Comparison of ENCODE assay signal across 24 cellular contexts in the genomic region with DNA sequence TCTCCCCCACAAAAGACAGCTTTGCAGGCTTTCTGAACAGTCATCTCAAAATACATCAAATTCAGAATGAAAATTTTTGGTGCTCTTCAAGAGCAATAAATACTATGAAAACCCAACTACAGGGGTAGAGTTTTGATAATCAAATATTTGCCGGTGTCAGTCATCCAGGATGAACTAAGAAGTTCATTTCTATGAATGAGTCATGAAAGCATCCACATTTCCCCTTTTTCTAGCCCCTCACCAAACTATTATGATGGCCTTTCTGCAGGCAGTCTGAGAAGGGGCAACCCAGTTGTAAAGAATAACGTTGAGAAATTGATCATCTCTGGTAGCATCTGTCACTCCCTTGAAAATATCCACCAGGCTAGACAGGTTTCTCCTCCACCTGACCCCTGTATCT. TPM values are rescaled to one million over a fixed set of nuclear protein-coding genes. Genes with fewer than 3 reads are reported as not detected.
DNase-seq lines count a peak whose midpoint lies in the region; ATAC-seq and TF ChIP-seq lines count a peak whose summit lies in the region.
"Had no signal": no experiment of that assay in that cellular context is flagged by ENCODE, and none has a peak within 500 bp of the region (broad histone marks: within the 10 kb centered on the region; RNA-seq: fewer than 3 reads in every experiment).

No MANE protein-coding gene starts in this region.

- peaks cover 31% of the 10 kb centered on the region for H3K4me1 Mint-ChIP-seq in activated naive CD8-positive, alpha-beta T cell (ENCODE audit: low read depth)
- peaks cover 22% of the 10 kb centered on the region for H3K4me1 Mint-ChIP-seq in activated naive CD8-positive, alpha-beta T cell treated with anti-CD3 and anti-CD28 coated beads for 36 hours
- H3K4me1 Mint-ChIP-seq in immature natural killer cell (peaks cover 22 to 31% of the 10 kb centered on the region in 2 donors), type B pancreatic cell (ENCODE audit: unreplicated experiment) (peaks cover 23% of the 10 kb centered on the region)

- H3K27ac ChIP-seq in OCI-LY3 (ENCODE audit: low read length) (peak overlapping the region; percentile 96), heart right ventricle (no peak overlapping the region)
- H3K27ac ChIP-seq: testis, vagina had no signal

- H3K27ac Mint-ChIP-seq in activated naive CD8-positive, alpha-beta T cell: peak overlapping the region; percentile 73
- H3K27ac Mint-ChIP-seq in activated naive CD8-positive, alpha-beta T cell treated with anti-CD3 and anti-CD28 coated beads for 36 hours: no peak overlapping the region
- H3K27ac Mint-ChIP-seq in immature natural killer cell (peak overlapping the region in 4 of 6 donors; percentile 26 to 81 (median 58)), type B pancreatic cell (peak overlapping the region; percentile 43)

- H3K9me3 ChIP-seq in OCI-LY3 (ENCODE audit: insufficient read depth, low read length): no peaks in the 10 kb centered on the region
- H3K9me3 ChIP-seq in heart right ventricle: no peaks in the 10 kb centered on the region
- H3K9me3 ChIP-seq: testis, vagina had no signal

- H3K36me3 ChIP-seq in OCI-LY3 (replicated peaks; ENCODE audit: low read depth, low read length): peaks cover 9% of the 10 kb centered on the region
- H3K36me3 ChIP-seq in heart right ventricle: no peaks in the 10 kb centered on the region
- H3K36me3 ChIP-seq: vagina had no signal

- no peak overlapping the region for H2AFZ ChIP-seq in OCI-LY3 (ENCODE audit: low read depth, low read length)

- H3K9me3 Mint-ChIP-seq in activated naive CD8-positive, alpha-beta T cell (ENCODE audit: low read depth): no peaks in the 10 kb centered on the region
- H3K9me3 Mint-ChIP-seq in activated naive CD8-positive, alpha-beta T cell treated with anti-CD3 and anti-CD28 coated beads for 36 hours: no peaks in the 10 kb centered on the region
- H3K9me3 Mint-ChIP-seq in immature natural killer cell: no peaks in the 10 kb centered on the region
- H3K9me3 Mint-ChIP-seq in type B pancreatic cell: no peaks in the 10 kb centered on the region

- no peaks in the 10 kb centered on the region for H3K27me3 Mint-ChIP-seq in activated naive CD8-positive, alpha-beta T cell
- no peaks in the 10 kb centered on the region for H3K27me3 Mint-ChIP-seq in activated naive CD8-positive, alpha-beta T cell treated with anti-CD3 and anti-CD28 coated beads for 36 hours
- H3K27me3 Mint-ChIP-seq in immature natural killer cell (ENCODE audit: low read depth in 3 of 3): peaks cover 2 to 3% (median 2%) of the 10 kb centered on the region in 3 donors
- H3K27me3 Mint-ChIP-seq in type B pancreatic cell: no peaks in the 10 kb centered on the region

- peaks cover 41% of the 10 kb centered on the region for H3K4me1 ChIP-seq in OCI-LY3 (ENCODE audit: low read length)
- H3K4me1 ChIP-seq in heart right ventricle: peaks cover 0 to 20% (median 17%) of the 10 kb centered on the region in 9 donors

- TF ChIP-seq CTCF in OCI-LY3 (IDR thresholded peaks at IDR 0.05; ENCODE audit: low read depth, low read length) (no peak), type B pancreatic cell (conservative IDR thresholded peaks at IDR 0.05) (no peak), heart right ventricle (IDR thresholded peaks at IDR 0.05) (no peak)

- no peak for ATAC-seq in heart right ventricle
- ATAC-seq in GM18519 (IDR thresholded peaks at IDR 0.05; ENCODE audit: low FRiP score, unreplicated experiment): no peak
- no peak for ATAC-seq in GM19324 (IDR thresholded peaks at IDR 0.05; ENCODE audit: low FRiP score, unreplicated experiment)

- H3K36me3 Mint-ChIP-seq in activated naive CD8-positive, alpha-beta T cell: no peaks in the 10 kb centered on the region
- H3K36me3 Mint-ChIP-seq in activated naive CD8-positive, alpha-beta T cell treated with anti-CD3 and anti-CD28 coated beads for 36 hours: peaks cover 1% of the 10 kb centered on the region
- no peaks in the 10 kb centered on the region for H3K36me3 Mint-ChIP-seq in immature natural killer cell
- H3K36me3 Mint-ChIP-seq in type B pancreatic cell: peaks cover 3% of the 10 kb centered on the region

- peaks cover 10% of the 10 kb centered on the region for H4K20me1 ChIP-seq in OCI-LY3 (ENCODE audit: insufficient read depth, low read length)

- peak overlapping the region; percentile 68 for H3K9ac ChIP-seq in OCI-LY3 (ENCODE audit: low read length)

- H3K27me3 ChIP-seq in OCI-LY3 (ENCODE audit: low read depth, low read length) (no peaks in the 10 kb centered on the region), heart right ventricle (no peaks in the 10 kb centered on the region)
- H3K27me3 ChIP-seq: testis, vagina had no signal

- H3K4me3 Mint-ChIP-seq in activated naive CD8-positive, alpha-beta T cell: no peak overlapping the region
- no peak overlapping the region for H3K4me3 Mint-ChIP-seq in activated naive CD8-positive, alpha-beta T cell treated with anti-CD3 and anti-CD28 coated beads for 36 hours
- peak overlapping the region in 2 of 5 donors; percentile 14 to 21 for H3K4me3 Mint-ChIP-seq in immature natural killer cell
- peak overlapping the region; percentile 60 for H3K4me3 Mint-ChIP-seq in type B pancreatic cell
- H3K4me3 Mint-ChIP-seq: activated naive CD8-positive, alpha-beta T cell treated with anti-CD3 and anti-CD28 coated beads, Interleukin-2, amount 10 ng/mL, durations not matched to agents 7 days and 5 days had no signal

- H3K4me3 ChIP-seq in OCI-LY3 (ENCODE audit: low read length) (peak overlapping the region; percentile 47), heart right ventricle (no peak overlapping the region)
- H3K4me3 ChIP-seq: testis, vagina had no signal

- H3K79me2 ChIP-seq in OCI-LY3 (ENCODE audit: low read length): peaks cover 26% of the 10 kb centered on the region

- WGBS in heart right ventricle, 2 donors: 73 to 84% methylated on average over 2 of the region's 2 CpGs

- H3K4me2 ChIP-seq in OCI-LY3 (ENCODE audit: low read length): peak overlapping the region; percentile 80

- no peak for DNase-seq in activated naive CD8-positive, alpha-beta T cell treated with anti-CD3 and anti-CD28 coated beads for 36 hours
- no peak for DNase-seq in immature natural killer cell
- no peak for DNase-seq in type B pancreatic cell (ENCODE audit: extremely low spot score, unreplicated experiment)
- DNase-seq in heart right ventricle: no peak
- DNase-seq: activated CD4-positive, CD25-positive, alpha-beta regulatory T cell; activated naive CD8-positive, alpha-beta T cell treated with anti-CD3 and anti-CD28 coated beads, Interleukin-2, amount 10 ng/mL, durations not matched to agents 7 days and 5 days; C1 segment of cervical spinal cord; NCI-H1105 treated with DMSO at 0.1 percent for 48 hours; NCI-H2029 treated with DMSO at 0.1 percent for 48 hours; NCI-H345; NCI-H82; small intestine; stimulated activated CD4-positive, alpha-beta T cell treated with anti-CD3 and anti-CD28 coated beads, Interleukin-1b, Interleukin-23, amount 100 ng/mL, for 48 hours; testis had no signal

- intact Hi-C loops in heart right ventricle (cut with DNase I): no loop called here

RNA-seq across cellular contexts. Expression of gene LPCAT4, which starts 3.1 kb away (rescaled TPM):
- 10 to 100 TPM; 49.8 to 49.9 TPM for total RNA-seq in activated naive CD8-positive, alpha-beta T cell treated with anti-CD3 and anti-CD28 coated beads for 36 hours
- 1 to 10 TPM; 7.0 to 9.2 (median 7.3) TPM for polyA plus RNA-seq in immature natural killer cell
- 87.5 and 90.6 TPM in 2 replicates for total RNA-seq in type B pancreatic cell (ENCODE audit: low replicate concordance)
- 100 to 1,000 TPM in 1 of 10 donors, 10 to 100 TPM in 9; 22.8 to 110 (median 50.6) TPM for total RNA-seq in heart right ventricle
- polyA plus RNA-seq in heart right ventricle: 10 to 100 TPM; 15.1 to 95.8 TPM

RNA-seq across cellular contexts. Expression of gene NUTM1, which starts 27.0 kb away (rescaled TPM):
- total RNA-seq in activated naive CD8-positive, alpha-beta T cell treated with anti-CD3 and anti-CD28 coated beads for 36 hours: not detected
- polyA plus RNA-seq in immature natural killer cell: not detected
- total RNA-seq in type B pancreatic cell (ENCODE audit: low replicate concordance): not detected in 2 replicates
- not detected for total RNA-seq in heart right ventricle
- under 1 TPM in 1 of 2 donors, not detected in 1; under 0.01 TPM for polyA plus RNA-seq in heart right ventricle
- total RNA-seq: activated naive CD8-positive, alpha-beta T cell treated with anti-CD3 and anti-CD28 coated beads, Interleukin-2, amount 10 ng/mL, durations not matched to agents 7 days and 5 days; M059J; myocyte; OCI-LY7; osteocyte; renal cortical epithelial cell; vagina had no signal

RNA-seq across cellular contexts. Expression of gene NOP10, which starts 27.2 kb away (rescaled TPM):
- 100 to 1,000 TPM; 285 to 303 TPM for total RNA-seq in activated naive CD8-positive, alpha-beta T cell treated with anti-CD3 and anti-CD28 coated beads for 36 hours
- 100 to 1,000 TPM; 350 to 457 (median 379) TPM for polyA plus RNA-seq in immature natural killer cell
- 143 and 157 TPM in 2 replicates for total RNA-seq in type B pancreatic cell (ENCODE audit: low replicate concordance)
- total RNA-seq in heart right ventricle: 100 to 1,000 TPM in 9 of 10 donors, 10 to 100 TPM in 1; 92.3 to 159 (median 119) TPM
- 100 to 1,000 TPM; 101 to 410 TPM for polyA plus RNA-seq in heart right ventricle

RNA-seq across cellular contexts. Expression of gene SLC12A6, which starts 32.5 kb away (rescaled TPM):
- total RNA-seq in activated naive CD8-positive, alpha-beta T cell treated with anti-CD3 and anti-CD28 coated beads for 36 hours: 10 to 100 TPM; 19.2 to 20.1 TPM
- polyA plus RNA-seq in immature natural killer cell (1 to 10 TPM in 2 of 3 donors, under 1 TPM in 1; 0.35 to 7.8 (median 3.3) TPM), heart right ventricle (1 to 10 TPM; 3.4 to 8.7 TPM)
- total RNA-seq in type B pancreatic cell (ENCODE audit: low replicate concordance) (14.5 and 15.0 TPM in 2 replicates), heart right ventricle (10 to 100 TPM; 20.0 to 33.6 (median 26.0) TPM)
